In the genomic region with DNA sequence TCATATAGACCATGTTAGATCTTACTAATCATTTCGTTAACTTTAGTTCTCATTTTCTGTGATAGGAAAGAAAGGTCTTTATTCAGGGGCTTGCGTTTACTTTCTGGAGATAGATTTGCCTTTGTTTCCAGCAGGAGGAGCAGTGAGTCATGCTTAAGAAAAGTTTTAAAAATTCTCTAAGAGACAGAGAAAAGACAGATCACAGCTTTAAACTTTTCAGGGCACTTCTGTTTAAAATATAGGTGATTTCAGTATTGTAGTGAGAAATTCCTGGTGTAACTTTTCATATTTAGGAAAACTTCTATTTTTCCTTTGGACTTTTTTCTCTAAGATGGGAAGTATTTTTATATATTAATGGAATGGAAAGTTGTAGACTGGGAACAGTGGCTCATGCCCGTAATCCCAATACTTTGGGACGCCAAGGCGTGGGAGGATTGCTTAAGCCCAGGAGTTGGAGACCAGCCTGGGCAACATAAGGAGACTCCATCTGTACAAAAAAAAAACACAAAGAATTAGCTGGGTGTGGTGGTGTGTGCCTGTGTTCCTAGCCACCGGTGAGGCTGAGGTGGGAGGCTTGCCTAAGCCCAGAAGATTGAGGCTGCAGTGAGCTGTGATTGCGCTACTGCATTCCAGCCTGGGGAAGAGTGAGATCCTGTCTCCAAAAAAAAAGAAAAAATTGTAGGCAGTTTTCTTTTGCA, we compare ENCODE assay signal across 9 cellular contexts.
DNase-seq lines count a peak whose midpoint lies in the region; ATAC-seq and TF ChIP-seq lines count a peak whose summit lies in the region.
"Had no signal": no experiment of that assay in that cellular context is flagged by ENCODE, and none has a peak within 500 bp of the region (broad histone marks: within the 10 kb centered on the region; RNA-seq: fewer than 3 reads in every experiment).

No MANE protein-coding gene starts in this region.

- DNase-seq in AG10803 (ENCODE audit: low read depth): peak; percentile 39
- DNase-seq in brain microvascular endothelial cell: no peak
- peak; percentile 47 for DNase-seq in mesenchymal stem cell
- DNase-seq in 8988T: no peak
- DNase-seq in NCI-H526 treated with DMSO at 0.1 percent for 48 hours (lab: John Stamatoyannopoulos, UW): no peak
- no peak for DNase-seq in CD8-positive, alpha-beta memory T cell

- in situ Hi-C loops in brain microvascular endothelial cell (cut with HindIII; ENCODE audit: low pct_ligation_motif_present, low sequenced_read_pairs): no loop called here

- no peak overlapping the region for H3K4me3 ChIP-seq in AG10803 (ENCODE audit: low read length)
- H3K4me3 ChIP-seq in brain microvascular endothelial cell (ENCODE audit: low read depth, low read length): no peak overlapping the region
- no peak overlapping the region for H3K4me3 ChIP-seq in mesenchymal stem cell (ENCODE audit: insufficient read depth in 1 of 2, low read depth in 1 of 2, low read length in 2 of 2)
- no peak overlapping the region for H3K4me3 ChIP-seq in CD8-positive, alpha-beta memory T cell (ENCODE audit: low read length)

- POLR2A ChIA-PET in CD8-positive, alpha-beta memory T cell (lab: Charles Lee): no interaction called here

- no peak overlapping the region for H3K9ac ChIP-seq in mesenchymal stem cell (ENCODE audit: low read length)

- peak; percentile 27; the same call in 1 of the 2 replicates for TF ChIP-seq RAD21 in Ishikawa (IDR thresholded peaks at IDR 0.05; ENCODE audit: low read depth)

- no peak overlapping the region for H4K91ac ChIP-seq in mesenchymal stem cell (ENCODE audit: low read length)

- H3K27ac ChIP-seq in brain microvascular endothelial cell (peak overlapping the region; percentile 15), mesenchymal stem cell (ENCODE audit: low read length, poor library complexity, severe bottlenecking) (peak overlapping the region; percentile 80)
- H3K27ac ChIP-seq in CD8-positive, alpha-beta memory T cell (ENCODE audit: low read depth, low read length): no peak overlapping the region
- H3K27ac ChIP-seq: neutrophil had no signal

- no peak overlapping the region for H3K18ac ChIP-seq in mesenchymal stem cell (ENCODE audit: low read depth in 1 of 2, low read length in 2 of 2)

- H3K4ac ChIP-seq in mesenchymal stem cell (ENCODE audit: low read depth in 1 of 2, low read length in 2 of 2): no peak overlapping the region

- H3K4me1 Mint-ChIP-seq in CD8-positive, alpha-beta memory T cell: peaks cover 6 to 17% (median 14%) of the 10 kb centered on the region in 3 donors

- peaks cover 6% of the 10 kb centered on the region for H3K4me1 ChIP-seq in mesenchymal stem cell (ENCODE audit: control insufficient read depth, insufficient read depth, low read depth, low read length)
- peaks cover 3% of the 10 kb centered on the region for H3K4me1 ChIP-seq in CD8-positive, alpha-beta memory T cell (ENCODE audit: insufficient read depth, low read length)

- H3K23ac ChIP-seq in mesenchymal stem cell (ENCODE audit: low read length in 2 of 2): no peak overlapping the region

- H2BK120ac ChIP-seq in mesenchymal stem cell (ENCODE audit: low read depth, low read length): no peak overlapping the region

- no peak overlapping the region for H3K4me3 Mint-ChIP-seq in CD8-positive, alpha-beta memory T cell

- H2BK12ac ChIP-seq in mesenchymal stem cell (ENCODE audit: low read length in 2 of 2): no peak overlapping the region

- no peak for TF ChIP-seq EP300 in Ishikawa (IDR thresholded peaks at IDR 0.05; ENCODE audit: borderline replicate concordance)

- H3K4me2 ChIP-seq in mesenchymal stem cell (ENCODE audit: low read length, poor library complexity, severe bottlenecking): no peak overlapping the region

- 86% methylated on average over 6 of the region's 7 CpGs for WGBS in mesenchymal stem cell

- TF ChIP-seq CTCF in AG10803 (conservative IDR thresholded peaks at IDR 0.05; ENCODE audit: low read length): peak; percentile 55
- TF ChIP-seq CTCF in brain microvascular endothelial cell (IDR thresholded peaks at IDR 0.05; ENCODE audit: low read depth, low read length, missing control alignments): peak; percentile 54

- no peaks in the 10 kb centered on the region for H3K9me3 Mint-ChIP-seq in CD8-positive, alpha-beta memory T cell

- H3K36me3 ChIP-seq in brain microvascular endothelial cell (replicated peaks): peaks cover 14% of the 10 kb centered on the region
- H3K36me3 ChIP-seq in mesenchymal stem cell (ENCODE audit: control insufficient read depth in 1 of 2, insufficient read depth in 2 of 2, low read depth in 1 of 2, low read length in 2 of 2): peaks cover 13 to 44% of the 10 kb centered on the region in 2 experiments
- peaks cover 6% of the 10 kb centered on the region for H3K36me3 ChIP-seq in CD8-positive, alpha-beta memory T cell (ENCODE audit: insufficient read depth, low read length)

- H3K27me3 Mint-ChIP-seq in CD8-positive, alpha-beta memory T cell: no peaks in the 10 kb centered on the region

- H2AK5ac ChIP-seq in mesenchymal stem cell (ENCODE audit: low read length, severe bottlenecking): peak overlapping the region; percentile 23

- H4K8ac ChIP-seq in mesenchymal stem cell (ENCODE audit: low read length): no peak overlapping the region

- no peak overlapping the region for H3K14ac ChIP-seq in mesenchymal stem cell (ENCODE audit: low read length in 2 of 2)

- no peaks in the 10 kb centered on the region for H3K9me3 ChIP-seq in mesenchymal stem cell (ENCODE audit: control insufficient read depth, low read length)
- H3K9me3 ChIP-seq in CD8-positive, alpha-beta memory T cell (ENCODE audit: low read length): no peaks in the 10 kb centered on the region
- H3K9me3 ChIP-seq: neutrophil had no signal

- CTCF ChIA-PET in CD8-positive, alpha-beta memory T cell (lab: Charles Lee): interaction anchor here (1.1 kb wide), 1 partner anchor 9 kb away, joined by 4 read pairs; no protein-coding TSS in a partner anchor

- peaks cover 0 to 62% (median 14%) of the 10 kb centered on the region in 3 donors for H3K36me3 Mint-ChIP-seq in CD8-positive, alpha-beta memory T cell

- peak overlapping the region in 1 of 8 donors; percentile 17 for H3K27ac Mint-ChIP-seq in CD8-positive, alpha-beta memory T cell

- no peak overlapping the region for H2AFZ ChIP-seq in mesenchymal stem cell (ENCODE audit: low read depth, low read length)

- no peak for ATAC-seq in GM19035 (IDR thresholded peaks at IDR 0.05; ENCODE audit: unreplicated experiment)

- H3K27me3 ChIP-seq in brain microvascular endothelial cell (replicated peaks) (no peaks in the 10 kb centered on the region), mesenchymal stem cell (ENCODE audit: control insufficient read depth in 1 of 2, insufficient read depth in 1 of 2, low read length in 2 of 2) (no peaks in the 10 kb centered on the region)
- no peaks in the 10 kb centered on the region for H3K27me3 ChIP-seq in CD8-positive, alpha-beta memory T cell (ENCODE audit: insufficient read depth, low read length, poor library complexity, severe bottlenecking)
- H3K27me3 ChIP-seq: neutrophil had no signal

- no peak overlapping the region for H2BK5ac ChIP-seq in mesenchymal stem cell (ENCODE audit: low read depth, low read length, poor library complexity, severe bottlenecking)

- H3K79me1 ChIP-seq in mesenchymal stem cell (replicated peaks; ENCODE audit: low read length, poor library complexity, severe bottlenecking): peaks cover 9% of the 10 kb centered on the region

- H2BK15ac ChIP-seq in mesenchymal stem cell (ENCODE audit: low read depth, poor library complexity, severe bottlenecking): no peak overlapping the region

TF ChIP-seq in Ishikawa, 13 proteins besides CTCF, POLR2A, EP300 and RAD21:
- TF ChIP-seq, protein P1, sequence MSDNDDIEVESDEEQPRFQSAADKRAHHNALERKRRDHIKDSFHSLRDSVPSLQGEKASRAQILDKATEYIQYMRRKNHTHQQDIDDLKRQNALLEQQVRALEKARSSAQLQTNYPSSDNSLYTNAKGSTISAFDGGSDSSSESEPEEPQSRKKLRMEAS (IDR thresholded peaks at IDR 0.05): no peak
- TF ChIP-seq FOXM1 (IDR thresholded peaks at IDR 0.05; ENCODE audit: borderline replicate concordance, low read depth) (no peak), CEBPB (IDR thresholded peaks at IDR 0.05) (no peak), TCF12 (IDR thresholded peaks at IDR 0.05; ENCODE audit: low read depth) (no peak)
- TF ChIP-seq, protein P2, sequence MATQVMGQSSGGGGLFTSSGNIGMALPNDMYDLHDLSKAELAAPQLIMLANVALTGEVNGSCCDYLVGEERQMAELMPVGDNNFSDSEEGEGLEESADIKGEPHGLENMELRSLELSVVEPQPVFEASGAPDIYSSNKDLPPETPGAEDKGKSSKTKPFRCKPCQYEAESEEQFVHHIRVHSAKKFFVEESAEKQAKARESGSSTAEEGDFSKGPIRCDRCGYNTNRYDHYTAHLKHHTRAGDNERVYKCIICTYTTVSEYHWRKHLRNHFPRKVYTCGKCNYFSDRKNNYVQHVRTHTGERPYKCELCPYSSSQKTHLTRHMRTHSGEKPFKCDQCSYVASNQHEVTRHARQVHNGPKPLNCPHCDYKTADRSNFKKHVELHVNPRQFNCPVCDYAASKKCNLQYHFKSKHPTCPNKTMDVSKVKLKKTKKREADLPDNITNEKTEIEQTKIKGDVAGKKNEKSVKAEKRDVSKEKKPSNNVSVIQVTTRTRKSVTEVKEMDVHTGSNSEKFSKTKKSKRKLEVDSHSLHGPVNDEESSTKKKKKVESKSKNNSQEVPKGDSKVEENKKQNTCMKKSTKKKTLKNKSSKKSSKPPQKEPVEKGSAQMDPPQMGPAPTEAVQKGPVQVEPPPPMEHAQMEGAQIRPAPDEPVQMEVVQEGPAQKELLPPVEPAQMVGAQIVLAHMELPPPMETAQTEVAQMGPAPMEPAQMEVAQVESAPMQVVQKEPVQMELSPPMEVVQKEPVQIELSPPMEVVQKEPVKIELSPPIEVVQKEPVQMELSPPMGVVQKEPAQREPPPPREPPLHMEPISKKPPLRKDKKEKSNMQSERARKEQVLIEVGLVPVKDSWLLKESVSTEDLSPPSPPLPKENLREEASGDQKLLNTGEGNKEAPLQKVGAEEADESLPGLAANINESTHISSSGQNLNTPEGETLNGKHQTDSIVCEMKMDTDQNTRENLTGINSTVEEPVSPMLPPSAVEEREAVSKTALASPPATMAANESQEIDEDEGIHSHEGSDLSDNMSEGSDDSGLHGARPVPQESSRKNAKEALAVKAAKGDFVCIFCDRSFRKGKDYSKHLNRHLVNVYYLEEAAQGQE (IDR thresholded peaks at IDR 0.05; ENCODE audit: low read depth): no peak

Comparison
In these comparisons a context has a peak if more than half of its experiments do, and no peak if none do; other contexts are left out.
1. DNase-seq: peak in AG10803 (single experiment) and mesenchymal stem cell (single experiment); none in brain microvascular endothelial cell (single experiment), 8988T (single experiment), NCI-H526 treated with DMSO at 0.1 percent for 48 hours (single experiment) and CD8-positive, alpha-beta memory T cell (0 of 5).